In the genomic region with DNA sequence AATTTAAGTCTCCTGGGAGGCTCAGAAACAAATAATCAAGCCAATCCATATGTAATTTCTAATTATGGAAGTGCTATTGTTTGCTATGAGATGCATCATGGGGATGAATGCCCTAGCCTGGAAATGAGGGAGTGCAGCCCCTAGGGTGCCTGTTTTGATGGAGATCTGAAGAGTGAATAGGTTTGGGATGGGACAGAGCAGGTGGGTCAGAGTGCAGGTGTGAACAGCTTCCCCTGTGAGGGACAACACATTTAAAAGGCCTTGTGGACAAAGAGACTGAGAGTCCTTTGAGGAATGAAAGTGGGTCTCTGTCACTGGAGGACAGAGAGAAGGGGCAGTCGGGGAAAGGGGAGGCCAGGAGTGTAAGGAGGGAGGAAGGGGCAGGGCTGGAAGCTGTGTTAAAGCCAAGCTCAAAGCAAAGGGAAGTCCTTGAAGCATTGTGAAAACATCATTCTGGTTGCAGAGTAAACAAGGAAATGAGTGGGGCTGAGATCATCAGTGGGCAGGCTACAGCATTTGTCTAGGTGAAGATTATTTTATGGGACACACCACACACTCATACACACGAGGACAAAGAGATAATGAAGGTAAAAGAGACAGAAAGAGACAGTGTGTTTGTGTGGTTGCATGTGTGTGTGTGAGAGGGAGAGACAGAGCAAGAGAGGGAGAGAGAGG, we compare ENCODE assay signal across 9 cellular contexts.
DNase-seq lines count a peak whose midpoint lies in the region; ATAC-seq and TF ChIP-seq lines count a peak whose summit lies in the region.
"Had no signal": no experiment of that assay in that cellular context is flagged by ENCODE, and none has a peak within 500 bp of the region (broad histone marks: within the 10 kb centered on the region; RNA-seq: fewer than 3 reads in every experiment).

No MANE protein-coding gene starts in this region.

- no peaks in the 10 kb centered on the region for H3K27me3 ChIP-seq in iPS DF 6.9 (ENCODE audit: control insufficient read depth, insufficient read depth, low read length)

- no peaks in the 10 kb centered on the region for H3K36me3 Mint-ChIP-seq in activated CD8-positive, alpha-beta T cell treated with anti-CD3 and anti-CD28 coated beads for 36 hours (ENCODE audit: low read depth)

- in situ Hi-C loops in Caki2 (cut with HindIII; ENCODE audit: low pct_unique_long_range_greater_than_20kb, low sequenced_read_pairs): no loop called here

- H3K27me3 Mint-ChIP-seq in activated CD8-positive, alpha-beta T cell treated with anti-CD3 and anti-CD28 coated beads for 36 hours: no peaks in the 10 kb centered on the region

- ATAC-seq in activated CD8-positive, alpha-beta T cell treated with anti-CD3 and anti-CD28 coated beads for 36 hours: no peak
- ATAC-seq in GM18873 (IDR thresholded peaks at IDR 0.05; ENCODE audit: low FRiP score, unreplicated experiment): no peak

- DNase-seq in Caki2 (ENCODE audit: low read depth) (peak; percentile 8), NCI-H128 (lab: John Stamatoyannopoulos, UW; ENCODE audit: unreplicated experiment) (peak; percentile 5), SW 1271 (lab: John Stamatoyannopoulos, UW) (peak; percentile 26 to 37), iPS DF 6.9 (ENCODE audit: low read depth, low spot score) (peak; percentile 48), 8988T (no peak), cerebellum (ENCODE audit: low spot score) (no peak)
- no peak for DNase-seq in activated CD8-positive, alpha-beta T cell treated with anti-CD3 and anti-CD28 coated beads for 36 hours
- DNase-seq: CD4-positive, alpha-beta T cell had no signal

- POLR2A ChIA-PET in activated CD8-positive, alpha-beta T cell treated with anti-CD3 and anti-CD28 coated beads for 36 hours (lab: Charles Lee): no interaction called here

- H3K9me3 Mint-ChIP-seq in activated CD8-positive, alpha-beta T cell treated with anti-CD3 and anti-CD28 coated beads for 36 hours: no peaks in the 10 kb centered on the region

- CTCF ChIA-PET in activated CD8-positive, alpha-beta T cell treated with anti-CD3 and anti-CD28 coated beads for 36 hours (lab: Charles Lee): no interaction called here

- no peak overlapping the region for H3K4me3 ChIP-seq in iPS DF 6.9 (ENCODE audit: low read length)

- no peaks in the 10 kb centered on the region for H3K4me1 Mint-ChIP-seq in activated CD8-positive, alpha-beta T cell treated with anti-CD3 and anti-CD28 coated beads for 36 hours (ENCODE audit: low read depth)

- no peak overlapping the region for H3K27ac ChIP-seq in iPS DF 6.9 (ENCODE audit: low read length)

- TF ChIP-seq CTCF in activated CD8-positive, alpha-beta T cell treated with anti-CD3 and anti-CD28 coated beads for 36 hours (IDR thresholded peaks at IDR 0.05): no peak

- no peak overlapping the region for H3K27ac Mint-ChIP-seq in activated CD8-positive, alpha-beta T cell treated with anti-CD3 and anti-CD28 coated beads for 36 hours
- H3K27ac Mint-ChIP-seq: CD4-positive, alpha-beta T cell had no signal

- WGBS in iPS DF 6.9 (ENCODE audit: insufficient coverage, insufficient read length): no CpG with 5 or more reads among the region's 2 CpGs

- intact Hi-C loops in activated CD8-positive, alpha-beta T cell treated with anti-CD3 and anti-CD28 coated beads for 36 hours (cut with micrococcal nuclease): no loop called here

- no peaks in the 10 kb centered on the region for H3K36me3 ChIP-seq in iPS DF 6.9 (ENCODE audit: control insufficient read depth, insufficient read depth, low read length)

- peaks cover 4% of the 10 kb centered on the region for H3K4me1 ChIP-seq in iPS DF 6.9 (ENCODE audit: control insufficient read depth, insufficient read depth, low read length)

- no peak overlapping the region for H3K4me3 Mint-ChIP-seq in activated CD8-positive, alpha-beta T cell treated with anti-CD3 and anti-CD28 coated beads for 36 hours
- H3K4me3 Mint-ChIP-seq: CD4-positive, alpha-beta T cell had no signal

- no peaks in the 10 kb centered on the region for H3K9me3 ChIP-seq in iPS DF 6.9 (ENCODE audit: control insufficient read depth, insufficient read depth, low read length)

Comparison
In these comparisons a context has a peak if more than half of its experiments do, and no peak if none do; other contexts are left out.
1. DNase-seq: peak in Caki2 (single experiment), NCI-H128 (single experiment), SW 1271 (2 of 2) and iPS DF 6.9 (single experiment); none in activated CD8-positive, alpha-beta T cell treated with anti-CD3 and anti-CD28 coated beads for 36 hours (single experiment), 8988T (single experiment) and cerebellum (single experiment).